10 cellular contexts compared by ENCODE assay signal in the genomic region with DNA sequence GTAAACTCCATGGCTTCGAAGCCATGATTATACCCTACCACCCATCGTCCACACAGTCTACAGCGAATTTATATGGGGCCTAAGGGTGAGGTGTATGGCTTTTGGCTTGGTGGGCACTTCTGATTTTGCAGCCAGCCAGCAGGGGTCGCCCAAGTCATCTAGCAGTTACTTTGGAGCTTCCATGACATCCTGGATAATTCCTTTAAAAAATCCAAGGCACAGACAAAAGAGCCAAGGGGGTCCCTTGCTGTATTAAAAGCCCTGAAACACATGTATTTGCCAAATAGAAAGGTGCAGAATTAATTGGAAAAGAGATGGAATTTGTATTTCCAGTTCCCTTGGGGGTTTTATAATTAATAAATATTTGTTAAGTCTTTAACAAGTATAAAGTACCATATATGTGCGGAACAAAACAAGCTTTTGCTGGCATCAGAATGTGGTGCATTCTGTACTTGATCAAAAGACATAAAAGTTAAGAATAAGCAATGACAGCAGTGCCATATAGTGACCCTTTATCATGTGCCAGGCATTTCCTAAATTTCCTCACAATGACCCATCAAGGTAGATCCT.
DNase-seq lines count a peak whose midpoint lies in the region; ATAC-seq and TF ChIP-seq lines count a peak whose summit lies in the region.
"Had no signal": no experiment of that assay in that cellular context is flagged by ENCODE, and none has a peak within 500 bp of the region (broad histone marks: within the 10 kb centered on the region; RNA-seq: fewer than 3 reads in every experiment).

No MANE protein-coding gene starts in this region.

- H3K4me3 Mint-ChIP-seq in activated CD8-positive, alpha-beta T cell treated with anti-CD3 and anti-CD28 coated beads, Interleukin-2, amount 10 ng/mL, durations not matched to agents 7 days and 5 days, result no peak overlapping the region
- H3K4me3 Mint-ChIP-seq: activated naive CD4-positive, alpha-beta T cell treated with anti-CD3 and anti-CD28 coated beads, Interleukin-2, amount 50 U/mL, for 24 hours; stimulated activated naive CD8-positive, alpha-beta T cell treated with anti-CD3 and anti-CD28 coated beads, Interleukin-15, Interleukin-2, amounts not matched to agents 100 ng/mL and 50 ng/mL, for 24 hours had no signal

- no peaks in the 10 kb centered on the region for H3K79me2 ChIP-seq in parathyroid adenoma

- H3K27ac ChIP-seq in parathyroid adenoma, result no peak overlapping the region

- TF ChIP-seq CTCF in parathyroid adenoma (IDR thresholded peaks at IDR 0.05), result peak; percentile 75

- ATAC-seq in activated CD8-positive, alpha-beta T cell treated with anti-CD3 and anti-CD28 coated beads, Interleukin-2, amount 10 ng/mL, durations not matched to agents 7 days and 5 days, result no peak
- no peak for ATAC-seq in HG03378 (IDR thresholded peaks at IDR 0.05; ENCODE audit: unreplicated experiment)
- no peak for ATAC-seq in HG02840 (IDR thresholded peaks at IDR 0.05; ENCODE audit: low FRiP score, unreplicated experiment)

- H3K4me1 Mint-ChIP-seq in activated CD8-positive, alpha-beta T cell treated with anti-CD3 and anti-CD28 coated beads, Interleukin-2, amount 10 ng/mL, durations not matched to agents 7 days and 5 days (ENCODE audit: low read depth), result no peaks in the 10 kb centered on the region
- H3K4me1 Mint-ChIP-seq: activated naive CD4-positive, alpha-beta T cell treated with anti-CD3 and anti-CD28 coated beads, Interleukin-2, amount 50 U/mL, for 24 hours had no signal

- H3K9me3 ChIP-seq in parathyroid adenoma (ENCODE audit: control insufficient read depth, low read length), result no peaks in the 10 kb centered on the region

- H3K27me3 Mint-ChIP-seq in activated CD8-positive, alpha-beta T cell treated with anti-CD3 and anti-CD28 coated beads, Interleukin-2, amount 10 ng/mL, durations not matched to agents 7 days and 5 days (ENCODE audit: low read depth), result peaks cover 3% of the 10 kb centered on the region
- H3K27me3 Mint-ChIP-seq: activated naive CD4-positive, alpha-beta T cell treated with anti-CD3 and anti-CD28 coated beads, Interleukin-2, amount 50 U/mL, for 24 hours; stimulated activated naive CD8-positive, alpha-beta T cell treated with anti-CD3 and anti-CD28 coated beads, Interleukin-15, Interleukin-2, amounts not matched to agents 100 ng/mL and 50 ng/mL, for 24 hours had no signal

- POLR2A ChIA-PET in activated CD8-positive, alpha-beta T cell treated with anti-CD3 and anti-CD28 coated beads, Interleukin-2, amount 10 ng/mL, durations not matched to agents 7 days and 5 days (lab: Charles Lee), result no interaction called here

- no peak overlapping the region for H3K4me2 ChIP-seq in parathyroid adenoma (ENCODE audit: low read length)

- H3K9ac ChIP-seq in parathyroid adenoma, result no peak overlapping the region

- H3K27me3 ChIP-seq in parathyroid adenoma (ENCODE audit: control insufficient read depth, insufficient read depth, low read length), result no peaks in the 10 kb centered on the region

- H3K36me3 Mint-ChIP-seq in activated CD8-positive, alpha-beta T cell treated with anti-CD3 and anti-CD28 coated beads, Interleukin-2, amount 10 ng/mL, durations not matched to agents 7 days and 5 days (ENCODE audit: low read depth), result no peaks in the 10 kb centered on the region
- H3K36me3 Mint-ChIP-seq: activated naive CD4-positive, alpha-beta T cell treated with anti-CD3 and anti-CD28 coated beads, Interleukin-2, amount 50 U/mL, for 24 hours had no signal

- H2AFZ ChIP-seq in parathyroid adenoma, result no peak overlapping the region

- DNase-seq in NCI-H524 (lab: John Stamatoyannopoulos, UW) (peak; percentile 63 to 69), NCI-H524 treated with DMSO at 0.1 percent for 48 hours (lab: John Stamatoyannopoulos, UW) (no peak), NCI-H1694 (lab: John Stamatoyannopoulos, UW) (peak; percentile 35), foreskin melanocyte (peak; percentile 33)
- peak; percentile 49 for DNase-seq in activated CD8-positive, alpha-beta T cell treated with anti-CD3 and anti-CD28 coated beads, Interleukin-2, amount 10 ng/mL, durations not matched to agents 7 days and 5 days

- CTCF ChIA-PET in activated CD8-positive, alpha-beta T cell treated with anti-CD3 and anti-CD28 coated beads, Interleukin-2, amount 10 ng/mL, durations not matched to agents 7 days and 5 days (lab: Charles Lee), result interaction anchor here (0.9 to 2.8 kb wide), 4 partner anchors 201 to 536 kb away, joined by 3 to 14 read pairs (median 4); no protein-coding TSS in a partner anchor

- peaks cover 7% of the 10 kb centered on the region for H3K4me1 ChIP-seq in parathyroid adenoma

- H3K9me3 Mint-ChIP-seq in activated CD8-positive, alpha-beta T cell treated with anti-CD3 and anti-CD28 coated beads, Interleukin-2, amount 10 ng/mL, durations not matched to agents 7 days and 5 days (ENCODE audit: insufficient read depth), result no peaks in the 10 kb centered on the region
- H3K9me3 Mint-ChIP-seq: activated naive CD4-positive, alpha-beta T cell treated with anti-CD3 and anti-CD28 coated beads, Interleukin-2, amount 50 U/mL, for 24 hours; stimulated activated naive CD8-positive, alpha-beta T cell treated with anti-CD3 and anti-CD28 coated beads, Interleukin-15, Interleukin-2, amounts not matched to agents 100 ng/mL and 50 ng/mL, for 24 hours had no signal

- H3K4me3 ChIP-seq in parathyroid adenoma (ENCODE audit: low read depth, low read length), result no peak overlapping the region

- no peaks in the 10 kb centered on the region for H3K36me3 ChIP-seq in parathyroid adenoma (ENCODE audit: control insufficient read depth, insufficient read depth, low read length)

- H3K27ac Mint-ChIP-seq in activated CD8-positive, alpha-beta T cell treated with anti-CD3 and anti-CD28 coated beads, Interleukin-2, amount 10 ng/mL, durations not matched to agents 7 days and 5 days, result no peak overlapping the region
- H3K27ac Mint-ChIP-seq: activated naive CD4-positive, alpha-beta T cell treated with anti-CD3 and anti-CD28 coated beads, Interleukin-2, amount 50 U/mL, for 24 hours; stimulated activated naive CD8-positive, alpha-beta T cell treated with anti-CD3 and anti-CD28 coated beads, Interleukin-15, Interleukin-2, amounts not matched to agents 100 ng/mL and 50 ng/mL, for 24 hours had no signal
